Comparison of ENCODE assay signal across 8 cellular contexts in genomic region chr1:150568567-150568966, GRCh38. TPM values are rescaled to one million over a fixed set of nuclear protein-coding genes. Genes with fewer than 3 reads are reported as not detected.
DNase-seq lines count a peak whose midpoint lies in the region; ATAC-seq, FAIRE-seq and TF ChIP-seq lines count a peak whose summit lies in the region.

No MANE protein-coding gene starts in this region.

- H3K14ac ChIP-seq in H1 (ENCODE audit: insufficient read length), result no peak overlapping the region

- peak overlapping the region; percentile 59 for H3K4me3 ChIP-seq in CD8-positive, alpha-beta memory T cell (ENCODE audit: low read length)
- peak overlapping the region; percentile 0; the same call in 1 of the 2 replicates for H3K4me3 ChIP-seq in PC-9
- H3K4me3 ChIP-seq in H1 (ENCODE audit: extremely low read depth in 1 of 4, insufficient read depth in 2 of 4, low read depth in 3 of 4, low read length in 4 of 4), result peak overlapping the region in 2 of 4 experiments; percentile 11 to 51; a peak in 3 of 8 replicates
- peak overlapping the region; percentile 69 to 97 for H3K4me3 ChIP-seq in neutrophil (ENCODE audit: low read depth in 1 of 2, low read length in 1 of 2)

- no peak for TF ChIP-seq RAD21 in H1 (IDR thresholded peaks at IDR 0.05 in 1 of 2, conservative IDR thresholded peaks at IDR 0.05 in 1 of 2; ENCODE audit: low read depth in 2 of 2, low read length in 2 of 2)

- CTCF ChIA-PET in CD8-positive, alpha-beta memory T cell (lab: Charles Lee), result interaction anchor here (1.3 to 5.1 kb wide), 4 partner anchors 9 to 54 kb away, joined by 4 to 57 read pairs (median 8); partner anchors contain the start of gene MCL1
- CTCF ChIA-PET in PC-9 (lab: Charles Lee) (no interaction called here), H1 (lab: Charles Lee; ENCODE audit: partially characterized antibody) (interaction anchor here (0.6 to 13.7 kb wide), 6 partner anchors 10 to 290 kb away, joined by 3 to 210 read pairs (median 5); partner anchors contain the start of gene MCL1)

- peaks cover 93% of the 10 kb centered on the region for H3K79me2 ChIP-seq in PC-9 (ENCODE audit: low read depth)
- H3K79me2 ChIP-seq in H1 (ENCODE audit: control insufficient read depth in 1 of 2, insufficient read depth in 2 of 2, low read length in 2 of 2), result peaks cover 5 to 72% of the 10 kb centered on the region in 2 experiments; a peak in 3 of 4 replicates

- TF ChIP-seq EP300 in H1 (IDR thresholded peaks at IDR 0.05; ENCODE audit: borderline replicate concordance in 1 of 2, low read depth in 2 of 2, low read length in 2 of 2), result no peak

- H2BK12ac ChIP-seq in H1 (ENCODE audit: low read depth, low read length), result peak overlapping the region; percentile 96; the same call in 1 of the 2 replicates

- H2BK5ac ChIP-seq in H1 (ENCODE audit: low read depth, low read length), result peak overlapping the region; percentile 94

- H3K36me3 Mint-ChIP-seq in CD8-positive, alpha-beta memory T cell, result peaks cover 10 to 47% (median 11%) of the 10 kb centered on the region in 3 donors

- peaks cover 82% of the 10 kb centered on the region for H3F3A ChIP-seq in PC-9 (ENCODE audit: insufficient read depth, low read depth)

- no peak overlapping the region for H2BK20ac ChIP-seq in H1 (ENCODE audit: low read length)

- no peak overlapping the region for H3K56ac ChIP-seq in H1 (replicated peaks; ENCODE audit: insufficient read length, low read depth, low read length)

- no peaks in the 10 kb centered on the region for H3K27me3 Mint-ChIP-seq in CD8-positive, alpha-beta memory T cell

- peaks cover 95% of the 10 kb centered on the region for H3K4me1 ChIP-seq in CD8-positive, alpha-beta memory T cell (ENCODE audit: insufficient read depth, low read length)
- H3K4me1 ChIP-seq in PC-9 (replicated peaks; ENCODE audit: insufficient read depth) (peaks cover 84% of the 10 kb centered on the region), H1 (replicated peaks in 1 of 4; ENCODE audit: control insufficient read depth in 3 of 4, insufficient read depth in 4 of 4, low read length in 3 of 4) (peaks cover 19 to 38% (median 21%) of the 10 kb centered on the region in 4 experiments), neutrophil (ENCODE audit: control insufficient read depth in 1 of 2, insufficient read depth in 1 of 2, low read depth in 1 of 2, low read length in 1 of 2) (peaks cover 99% of the 10 kb centered on the region in 2 experiments)

- H3K27ac ChIP-seq in CD8-positive, alpha-beta memory T cell (ENCODE audit: low read depth, low read length), result peak overlapping the region; percentile 49
- H3K27ac ChIP-seq in PC-9, result peak overlapping the region; percentile 93
- H3K27ac ChIP-seq in H1 (ENCODE audit: low read depth, low read length), result peak overlapping the region; percentile 89
- peak overlapping the region; percentile 99 for H3K27ac ChIP-seq in neutrophil

- H3K9me3 ChIP-seq in CD8-positive, alpha-beta memory T cell (ENCODE audit: low read length), result no peaks in the 10 kb centered on the region
- H3K9me3 ChIP-seq in PC-9 (ENCODE audit: insufficient read depth, low read depth) (no peaks in the 10 kb centered on the region), H1 (ENCODE audit: insufficient read depth in 2 of 2, low read depth in 1 of 2, low read length in 1 of 2) (no peaks in the 10 kb centered on the region), neutrophil (no peaks in the 10 kb centered on the region)

- peaks cover 13% of the 10 kb centered on the region for H4K20me1 ChIP-seq in PC-9 (ENCODE audit: insufficient read depth)
- peaks cover 0 to 4% of the 10 kb centered on the region in 2 experiments for H4K20me1 ChIP-seq in H1 (replicated peaks in 1 of 2; ENCODE audit: control insufficient read depth in 1 of 2, insufficient read depth in 2 of 2, low read length in 2 of 2)

- intact Hi-C loops in PC-9 (cut with micrococcal nuclease; ENCODE audit: unreplicated experiment), result loop anchor here (10.0 kb wide), 2 partner anchors 304 to 496 kb away; partner anchors contain the start of genes APH1A and MLLT11

- POLR2A ChIA-PET in CD8-positive, alpha-beta memory T cell (lab: Charles Lee), result interaction anchor here (0.8 to 11.0 kb wide), 3 partner anchors 7 to 61 kb away, joined by 3 to 486 read pairs (median 7); partner anchors contain the start of genes ENSA and MCL1
- POLR2A ChIA-PET in PC-9 (lab: Charles Lee; ENCODE audit: unreplicated experiment) (interaction anchor here (0.5 to 1.8 kb wide), 12 partner anchors 8 to 438 kb away, joined by 3 to 20 read pairs (median 6); partner anchors contain the start of genes ENSA, GOLPH3L, MCL1 and MINDY1), H1 (lab: Charles Lee; ENCODE audit: partially characterized antibody) (interaction anchor here (0.9 to 43.7 kb wide), 10 partner anchors 9 to 227 kb away, joined by 3 to 1380 read pairs (median 6); partner anchors contain the start of genes ADAMTSL4, ENSA, GOLPH3L and MCL1)

- H3K4me3 Mint-ChIP-seq in CD8-positive, alpha-beta memory T cell, result peak overlapping the region; percentile 78 to 100 (median 88)

- no peak for DNase-seq in CD8-positive, alpha-beta memory T cell
- DNase-seq in PC-9, result no peak
- DNase-seq in H1 (ENCODE audit: low read depth in 1 of 2, low spot score in 2 of 2), result no peak
- DNase-seq in stimulated activated naive CD4-positive, alpha-beta T cell treated with Interleukin-2 at 50 U/mL for 16 hours (lab: John Stamatoyannopoulos, UW), result no peak
- no peak for DNase-seq in SHP77 (lab: John Stamatoyannopoulos, UW)

- H3K9me2 ChIP-seq in PC-9 (ENCODE audit: insufficient read depth), result no peaks in the 10 kb centered on the region

- H3K4ac ChIP-seq in H1 (replicated peaks; ENCODE audit: insufficient read length, low read depth, low read length), result peak overlapping the region; percentile 25

- peak overlapping the region; percentile 1 to 82 (median 65); a peak in 6 of 7 replicates for H3K9ac ChIP-seq in H1 (replicated peaks in 1 of 4; ENCODE audit: extremely low read depth in 1 of 4, low read depth in 3 of 4, low read length in 3 of 4)

- H2AK5ac ChIP-seq in H1 (ENCODE audit: low read depth, low read length), result peak overlapping the region; percentile 95

- TF ChIP-seq CTCF in PC-9 (conservative IDR thresholded peaks at IDR 0.05) (no peak), H1 (IDR thresholded peaks at IDR 0.05; ENCODE audit: control extremely low read depth in 1 of 3, insufficient read depth in 1 of 3, low read depth in 1 of 3, low read length in 3 of 3) (no peak), neutrophil (IDR thresholded peaks at IDR 0.05) (no peak)

- peak overlapping the region; percentile 16 for H4K91ac ChIP-seq in H1 (replicated peaks; ENCODE audit: insufficient read length, low read length)

- H4K5ac ChIP-seq in H1 (ENCODE audit: insufficient read length, low read depth, low read length), result peak overlapping the region; percentile 0

- H3K27ac Mint-ChIP-seq in CD8-positive, alpha-beta memory T cell, result peak overlapping the region; percentile 90 to 98 (median 96)

- no peak overlapping the region for H4K8ac ChIP-seq in H1 (ENCODE audit: extremely low read depth, insufficient read depth, low read length)

- TSS peak; percentile 24 for BruUV-seq in PC-9 (replicated peaks; lab: Mats Ljungman, UMichigan)

- no peaks in the 10 kb centered on the region; the same call in 1 of the 2 replicates for H3K79me1 ChIP-seq in H1 (ENCODE audit: low read depth, low read length)

- no peak overlapping the region for H3K18ac ChIP-seq in H1 (ENCODE audit: extremely low read depth, low read length)

- H2AFZ ChIP-seq in PC-9, result no peak overlapping the region
- no peak overlapping the region for H2AFZ ChIP-seq in H1 (ENCODE audit: low read length)

- H3K36me3 ChIP-seq in CD8-positive, alpha-beta memory T cell (ENCODE audit: insufficient read depth, low read length), result peaks cover 11% of the 10 kb centered on the region
- H3K36me3 ChIP-seq in PC-9 (ENCODE audit: low read depth) (peaks cover 12% of the 10 kb centered on the region), H1 (ENCODE audit: control insufficient read depth in 2 of 4, insufficient read depth in 4 of 4, low read length in 3 of 4) (peaks cover 0 to 19% (median 9%) of the 10 kb centered on the region in 4 experiments; a peak in 4 of 8 replicates), neutrophil (peaks cover 93% of the 10 kb centered on the region)

- H3K4me2 ChIP-seq in PC-9 (peak overlapping the region; percentile 64), H1 (ENCODE audit: insufficient read depth in 1 of 2, low read depth in 2 of 2, low read length in 2 of 2) (peak overlapping the region; percentile 73 to 75)

- H3K23me2 ChIP-seq in H1 (ENCODE audit: low read depth, low read length), result no peaks in the 10 kb centered on the region

- H3K27me3 ChIP-seq in CD8-positive, alpha-beta memory T cell (ENCODE audit: insufficient read depth, low read length, poor library complexity, severe bottlenecking), result no peaks in the 10 kb centered on the region
- H3K27me3 ChIP-seq in PC-9 (ENCODE audit: insufficient read depth, low read depth) (no peaks in the 10 kb centered on the region), H1 (replicated peaks in 1 of 4; ENCODE audit: control insufficient read depth in 3 of 4, extremely low read depth in 1 of 4, insufficient read depth in 3 of 4, low read length in 3 of 4) (no peaks in the 10 kb centered on the region), neutrophil (no peaks in the 10 kb centered on the region)

- peak in 1 of 2 experiments; percentile 89; a peak in 1 of 3 replicates for TF ChIP-seq POLR2A in H1 (IDR thresholded peaks at IDR 0.05; ENCODE audit: control extremely low read depth in 1 of 2, low read depth in 2 of 2, low read length in 2 of 2)

- H3K23ac ChIP-seq in H1 (ENCODE audit: insufficient read length), result no peak overlapping the region

- 0 out of 2 replicates have a peak overlapping the region, but pooled peaks have one; percentile 5 for H2BK15ac ChIP-seq in H1 (ENCODE audit: low read length)

- no peak overlapping the region for H2BK120ac ChIP-seq in H1 (replicated peaks; ENCODE audit: low read depth, low read length)

- peaks cover 79 to 96% (median 88%) of the 10 kb centered on the region in 3 donors for H3K4me1 Mint-ChIP-seq in CD8-positive, alpha-beta memory T cell

- no peak for FAIRE-seq in H1 (lab: Jason Lieb, UNC)

- H3K9me3 Mint-ChIP-seq in CD8-positive, alpha-beta memory T cell, result no peaks in the 10 kb centered on the region

- no peak for ATAC-seq in GM19324 (IDR thresholded peaks at IDR 0.05; ENCODE audit: low FRiP score, unreplicated experiment)
- ATAC-seq in GM19023 (IDR thresholded peaks at IDR 0.05; ENCODE audit: unreplicated experiment), result no peak

RNA-seq across cellular contexts. Expression of gene MCL1, which starts 10.8 kb away (rescaled TPM):
- 100 to 1,000 TPM; 211 to 216 TPM for total RNA-seq in CD8-positive, alpha-beta memory T cell
- polyA plus RNA-seq in CD8-positive, alpha-beta memory T cell, result 168 TPM
- total RNA-seq in PC-9 (2021), result 145 and 178 TPM in 2 replicates
- total RNA-seq in H1 (2021; fragmentation: NEBNext Ultra II Directional; extraction: Animal tissue kit (Norgen Biotek cat#: 25700)), result 196 and 218 TPM in 2 replicates
- 57.5 and 61.1 TPM in 2 replicates for polyA plus RNA-seq in H1 (2011; rRNA removed)
- 78.4 TPM for polyA plus RNA-seq in H1 (2011; cell fraction: cytosol; rRNA removed)
- polyA plus RNA-seq in H1 (2011; cell fraction: nucleus; rRNA removed), result 85.5 TPM
- polyA plus RNA-seq in H1 (2012, experiment 1 of 2), result 93.2 to 159 TPM (median 119 TPM) in 4 replicates
- 18.8 TPM for polyA plus RNA-seq in H1 (2012, experiment 2 of 2)
- polyA plus RNA-seq in H1 (2013, experiment 1 of 2), result 116 TPM
- polyA plus RNA-seq in H1 (2013, experiment 2 of 2), result 123 TPM
- 104 and 119 TPM in 2 replicates for polyA minus RNA-seq in H1 (2011; rRNA and poly(A)+ RNA removed)
- 98.4 TPM for polyA minus RNA-seq in H1 (2011; cell fraction: cytosol; rRNA and poly(A)+ RNA removed)
- 171 TPM for polyA minus RNA-seq in H1 (2011; cell fraction: nucleus; rRNA and poly(A)+ RNA removed)

RNA-seq across cellular contexts. Expression of gene ADAMTSL4, which starts 19.4 kb away (rescaled TPM):
- total RNA-seq in CD8-positive, alpha-beta memory T cell, result under 1 TPM; 0.22 to 0.31 TPM
- not detected for polyA plus RNA-seq in CD8-positive, alpha-beta memory T cell
- 67.9 and 76.7 TPM in 2 replicates for total RNA-seq in PC-9 (2021)
- total RNA-seq in H1 (2021; fragmentation: NEBNext Ultra II Directional; extraction: Animal tissue kit (Norgen Biotek cat#: 25700)), result 5.3 and 5.4 TPM in 2 replicates
- 4.2 and 5.9 TPM in 2 replicates for polyA plus RNA-seq in H1 (2011; rRNA removed)
- 3.1 TPM for polyA plus RNA-seq in H1 (2011; cell fraction: cytosol; rRNA removed)
- 26.7 TPM for polyA plus RNA-seq in H1 (2011; cell fraction: nucleus; rRNA removed)
- polyA plus RNA-seq in H1 (2012, experiment 1 of 2), result 4.9 to 7.2 TPM (median 6.7 TPM) in 4 replicates
- polyA plus RNA-seq in H1 (2012, experiment 2 of 2), result 3.8 TPM
- polyA plus RNA-seq in H1 (2013, experiment 1 of 2), result 9.2 TPM
- 8.1 TPM for polyA plus RNA-seq in H1 (2013, experiment 2 of 2)
- polyA minus RNA-seq in H1 (2011; rRNA and poly(A)+ RNA removed), result 0.73 and 0.85 TPM in 2 replicates
- polyA minus RNA-seq in H1 (2011; cell fraction: cytosol; rRNA and poly(A)+ RNA removed), result 2.6 TPM
- polyA minus RNA-seq in H1 (2011; cell fraction: nucleus; rRNA and poly(A)+ RNA removed), result 3.5 TPM

RNA-seq across cellular contexts. Expression of gene FALEC, which starts 53.0 kb away (rescaled TPM):
- not detected for total RNA-seq in CD8-positive, alpha-beta memory T cell
- polyA plus RNA-seq in CD8-positive, alpha-beta memory T cell, result not detected
- total RNA-seq in PC-9 (2021), result 0.94 and 2.1 TPM in 2 replicates
- 1.1 TPM in 1 of 2 replicates, not detected in the other for total RNA-seq in H1 (2021; fragmentation: NEBNext Ultra II Directional; extraction: Animal tissue kit (Norgen Biotek cat#: 25700))
- not detected in 2 replicates for polyA plus RNA-seq in H1 (2011; rRNA removed)
- 0.19 TPM for polyA plus RNA-seq in H1 (2011; cell fraction: cytosol; rRNA removed)
- polyA plus RNA-seq in H1 (2011; cell fraction: nucleus; rRNA removed), result not detected
- polyA plus RNA-seq in H1 (2012, experiment 1 of 2), result 0.36 to 1.0 TPM (median 0.75 TPM) in 4 replicates
- polyA plus RNA-seq in H1 (2012, experiment 2 of 2), result not detected
- polyA plus RNA-seq in H1 (2013, experiment 1 of 2), result 0.45 TPM
- 0.11 TPM for polyA plus RNA-seq in H1 (2013, experiment 2 of 2)
- polyA minus RNA-seq in H1 (2011; rRNA and poly(A)+ RNA removed), result 0.57 TPM in 1 of 2 replicates, not detected in the other
- not detected for polyA minus RNA-seq in H1 (2011; cell fraction: cytosol; rRNA and poly(A)+ RNA removed)
- not detected for polyA minus RNA-seq in H1 (2011; cell fraction: nucleus; rRNA and poly(A)+ RNA removed)

Comparison
In these comparisons a context has a peak if more than half of its experiments do, and no peak if none do; other contexts are left out.
1. H3K27ac ChIP-seq: peak in every context shown above with its lines; median percentile 99 in neutrophil; 93 in PC-9; 89 in H1; 49 in CD8-positive, alpha-beta memory T cell.
2. RNA of gene ADAMTSL4, which starts 19.4 kb away (total RNA-seq): 67.9 to 76.7 TPM in PC-9; 5.3 to 5.4 TPM in H1 and 0.22 to 0.31 TPM in CD8-positive, alpha-beta memory T cell; every median in the first group is over 10 times any median in the second.